ENCODE assay signal across 2 cellular contexts in the genomic region with DNA sequence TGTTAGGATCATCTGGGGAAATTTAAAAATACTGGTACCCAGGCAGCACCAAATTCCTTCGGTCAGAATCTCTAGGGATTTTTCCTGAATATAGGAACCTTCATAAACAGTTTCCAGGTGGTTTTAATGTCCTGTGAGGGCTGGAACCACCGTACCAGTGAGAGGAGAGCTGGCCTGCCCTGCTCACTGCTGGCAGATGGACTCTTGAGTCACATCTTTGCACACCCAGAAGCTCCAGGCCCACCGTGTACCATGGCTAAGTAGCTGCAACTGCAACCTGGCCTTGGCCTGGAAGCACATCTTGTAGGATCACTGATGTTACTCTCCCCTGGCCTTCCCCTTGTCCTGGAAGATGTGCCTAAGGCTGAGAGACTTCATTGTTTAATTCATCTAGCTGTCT.
TF ChIP-seq lines count a peak whose summit lies in the region.

No MANE protein-coding gene starts in this region.

TF ChIP-seq in IMR-90, 13 proteins besides CTCF, POLR2A, EP300 and RAD21:
- TF ChIP-seq BHLHE40 (IDR thresholded peaks at IDR 0.05; ENCODE audit: low read depth, low read length) (no peak), RFX5 (IDR thresholded peaks at IDR 0.05; ENCODE audit: low read depth, low read length) (no peak), RCOR1 (IDR thresholded peaks at IDR 0.05; ENCODE audit: insufficient replicate concordance, low read length) (no peak), MAFK (IDR thresholded peaks at IDR 0.05; ENCODE audit: low read depth, low read length) (no peak), CHD1 (IDR thresholded peaks at IDR 0.05; ENCODE audit: low read depth, low read length) (no peak), MXI1 (IDR thresholded peaks at IDR 0.05; ENCODE audit: borderline replicate concordance, low read depth, low read length) (no peak), MAZ (IDR thresholded peaks at IDR 0.05; ENCODE audit: borderline replicate concordance, low read depth, low read length) (no peak), SMC3 (IDR thresholded peaks at IDR 0.05; ENCODE audit: low read depth, low read length) (no peak)
- TF ChIP-seq, protein P1, sequence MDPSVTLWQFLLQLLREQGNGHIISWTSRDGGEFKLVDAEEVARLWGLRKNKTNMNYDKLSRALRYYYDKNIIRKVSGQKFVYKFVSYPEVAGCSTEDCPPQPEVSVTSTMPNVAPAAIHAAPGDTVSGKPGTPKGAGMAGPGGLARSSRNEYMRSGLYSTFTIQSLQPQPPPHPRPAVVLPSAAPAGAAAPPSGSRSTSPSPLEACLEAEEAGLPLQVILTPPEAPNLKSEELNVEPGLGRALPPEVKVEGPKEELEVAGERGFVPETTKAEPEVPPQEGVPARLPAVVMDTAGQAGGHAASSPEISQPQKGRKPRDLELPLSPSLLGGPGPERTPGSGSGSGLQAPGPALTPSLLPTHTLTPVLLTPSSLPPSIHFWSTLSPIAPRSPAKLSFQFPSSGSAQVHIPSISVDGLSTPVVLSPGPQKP (IDR thresholded peaks at IDR 0.05; ENCODE audit: borderline replicate concordance, low read depth, low read length): no peak
- TF ChIP-seq, protein P2, sequence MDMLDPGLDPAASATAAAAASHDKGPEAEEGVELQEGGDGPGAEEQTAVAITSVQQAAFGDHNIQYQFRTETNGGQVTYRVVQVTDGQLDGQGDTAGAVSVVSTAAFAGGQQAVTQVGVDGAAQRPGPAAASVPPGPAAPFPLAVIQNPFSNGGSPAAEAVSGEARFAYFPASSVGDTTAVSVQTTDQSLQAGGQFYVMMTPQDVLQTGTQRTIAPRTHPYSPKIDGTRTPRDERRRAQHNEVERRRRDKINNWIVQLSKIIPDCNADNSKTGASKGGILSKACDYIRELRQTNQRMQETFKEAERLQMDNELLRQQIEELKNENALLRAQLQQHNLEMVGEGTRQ (IDR thresholded peaks at IDR 0.05; ENCODE audit: low read depth, low read length): no peak
TF ChIP-seq in IMR-90: peak in this region for 0.

TF ChIP-seq in H1, 55 proteins besides CTCF, POLR2A, EP300 and RAD21:
- TF ChIP-seq NRF1 (IDR thresholded peaks at IDR 0.05; ENCODE audit: low read depth, low read length) (no peak), SIN3A (conservative IDR thresholded peaks at IDR 0.05 in 1 of 2, IDR thresholded peaks at IDR 0.05 in 1 of 2; ENCODE audit: low read depth in 1 of 2, low read length in 2 of 2) (no peak), JUND (IDR thresholded peaks at IDR 0.05; ENCODE audit: low read length) (no peak), MAFK (IDR thresholded peaks at IDR 0.05; ENCODE audit: low read depth, low read length) (no peak), ZNF274 (IDR thresholded peaks at IDR 0.05; ENCODE audit: borderline replicate concordance, extremely low read depth, low read length) (no peak), EGR1 (IDR thresholded peaks at IDR 0.05; ENCODE audit: borderline replicate concordance, low read depth, low read length) (no peak), BCL11A (IDR thresholded peaks at IDR 0.05; ENCODE audit: low read depth in 2 of 2, low read length in 2 of 2) (no peak), TEAD4 (IDR thresholded peaks at IDR 0.05; ENCODE audit: low read depth, low read length) (no peak)
- TF ChIP-seq, protein P3, sequence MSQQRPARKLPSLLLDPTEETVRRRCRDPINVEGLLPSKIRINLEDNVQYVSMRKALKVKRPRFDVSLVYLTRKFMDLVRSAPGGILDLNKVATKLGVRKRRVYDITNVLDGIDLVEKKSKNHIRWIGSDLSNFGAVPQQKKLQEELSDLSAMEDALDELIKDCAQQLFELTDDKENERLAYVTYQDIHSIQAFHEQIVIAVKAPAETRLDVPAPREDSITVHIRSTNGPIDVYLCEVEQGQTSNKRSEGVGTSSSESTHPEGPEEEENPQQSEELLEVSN (IDR thresholded peaks at IDR 0.05): no peak
